In genomic region chr18:63016270-63016669, GRCh38 we compare ENCODE assay signal across 8 cellular contexts.
A peak's percentile ranks its signal among the peaks of the same experiment; 100 is the strongest.
DNase-seq lines count a peak whose midpoint lies in the region; ATAC-seq and TF ChIP-seq lines count a peak whose summit lies in the region.

No MANE protein-coding gene starts in this region.

- POLR2A ChIA-PET in CD8-positive, alpha-beta memory T cell (lab: Charles Lee) = interaction anchor here (0.6 to 0.7 kb wide), 5 partner anchors 51 to 350 kb away, joined by 3 to 7 read pairs (median 5); no protein-coding TSS in a partner anchor

- H3K9me2 ChIP-seq in GM23248 (ENCODE audit: insufficient read depth) = no peaks in the 10 kb centered on the region

- peak in 4 of 5 donors; percentile 31 to 63 (median 50) for DNase-seq in CD8-positive, alpha-beta memory T cell
- peak; percentile 82 for DNase-seq in GM23248
- DNase-seq in NCI-H2196 treated with DMSO at 0.1 percent for 48 hours (lab: John Stamatoyannopoulos, UW; ENCODE audit: unreplicated experiment) = peak; percentile 56
- DNase-seq in activated CD4-positive, alpha-beta T cell treated with anti-CD3 and anti-CD28 coated beads for 4 hours = peak; percentile 44 to 58
- peak; percentile 55 for DNase-seq in nephron progenitor cell
- no peak for DNase-seq in upper lobe of left lung

- CTCF ChIA-PET in CD8-positive, alpha-beta memory T cell (lab: Charles Lee) = interaction anchor here (0.7 to 5.3 kb wide), 32 partner anchors 10 to 978 kb away, joined by 3 to 52 read pairs (median 4); partner anchors contain the start of genes BCL2 and PHLPP1

- H3K9ac ChIP-seq in GM23248 = no peak overlapping the region

- no peaks in the 10 kb centered on the region for H3K36me3 ChIP-seq in CD8-positive, alpha-beta memory T cell (ENCODE audit: insufficient read depth, low read length)
- H3K36me3 ChIP-seq in GM23248 (ENCODE audit: low read depth) (no peaks in the 10 kb centered on the region), upper lobe of left lung (no peaks in the 10 kb centered on the region)

- TF ChIP-seq EP300 in upper lobe of left lung (IDR thresholded peaks at IDR 0.05) = no peak

- TF ChIP-seq CTCF in nephron progenitor cell (IDR thresholded peaks at IDR 0.05) (peak; percentile 88), upper lobe of left lung (IDR thresholded peaks at IDR 0.05) (peak; percentile 47 to 74 (median 66))

- peak overlapping the region in 1 of 8 donors; percentile 39 for H3K27ac Mint-ChIP-seq in CD8-positive, alpha-beta memory T cell
- H3K27ac Mint-ChIP-seq in nephron progenitor cell = no peak overlapping the region

- H3K9me3 ChIP-seq in CD8-positive, alpha-beta memory T cell (ENCODE audit: low read length) = no peaks in the 10 kb centered on the region
- no peaks in the 10 kb centered on the region for H3K9me3 ChIP-seq in GM23248 (ENCODE audit: low read depth)
- H3K9me3 ChIP-seq in upper lobe of left lung = no peaks in the 10 kb centered on the region

- H4K20me1 ChIP-seq in GM23248 (ENCODE audit: insufficient read depth) = no peaks in the 10 kb centered on the region

- no peak for TF ChIP-seq POLR2A in upper lobe of left lung (IDR thresholded peaks at IDR 0.05)

- peaks cover 0 to 8% (median 5%) of the 10 kb centered on the region in 3 donors for H3K36me3 Mint-ChIP-seq in CD8-positive, alpha-beta memory T cell
- peaks cover 8% of the 10 kb centered on the region for H3K36me3 Mint-ChIP-seq in nephron progenitor cell (ENCODE audit: low read depth)

- H3F3A ChIP-seq in GM23248 (ENCODE audit: insufficient read depth) = no peaks in the 10 kb centered on the region

- H3K4me1 Mint-ChIP-seq in CD8-positive, alpha-beta memory T cell = no peaks in the 10 kb centered on the region
- H3K4me1 Mint-ChIP-seq in nephron progenitor cell = no peaks in the 10 kb centered on the region

- H3K27me3 Mint-ChIP-seq in CD8-positive, alpha-beta memory T cell = peaks cover 12 to 26% of the 10 kb centered on the region in 2 donors
- peaks cover 26% of the 10 kb centered on the region for H3K27me3 Mint-ChIP-seq in nephron progenitor cell (ENCODE audit: low read depth, poor library complexity)

- H3K9me3 Mint-ChIP-seq in CD8-positive, alpha-beta memory T cell = peaks cover 0 to 9% (median 6%) of the 10 kb centered on the region in 5 donors
- peaks cover 20% of the 10 kb centered on the region for H3K9me3 Mint-ChIP-seq in nephron progenitor cell

- H2AFZ ChIP-seq in GM23248 = no peak overlapping the region

- H3K27me3 ChIP-seq in CD8-positive, alpha-beta memory T cell (ENCODE audit: insufficient read depth, low read length, poor library complexity, severe bottlenecking) = peaks cover 4% of the 10 kb centered on the region
- peaks cover 31% of the 10 kb centered on the region; the same call in 1 of the 2 replicates for H3K27me3 ChIP-seq in GM23248 (replicated peaks; ENCODE audit: insufficient read depth)
- H3K27me3 ChIP-seq in upper lobe of left lung = no peaks in the 10 kb centered on the region

- no peak overlapping the region for H3K4me3 ChIP-seq in CD8-positive, alpha-beta memory T cell (ENCODE audit: low read length)
- H3K4me3 ChIP-seq in GM23248 (no peak overlapping the region), upper lobe of left lung (no peak overlapping the region)

- H3K4me2 ChIP-seq in GM23248 (ENCODE audit: unreplicated experiment) = no peak overlapping the region

- WGBS in GM23248 (ENCODE audit: low coverage in 1 of 2, low lambda C conversion rate in 2 of 2, missing lambda C conversion rate in 2 of 2), 2 experiments = 0 to 1% methylated on average over 4 of the region's 4 CpGs
- WGBS in upper lobe of left lung, 2 donors = 0% methylated on average over 4 of the region's 4 CpGs

- no peaks in the 10 kb centered on the region for H3K4me1 ChIP-seq in CD8-positive, alpha-beta memory T cell (ENCODE audit: insufficient read depth, low read length)
- H3K4me1 ChIP-seq in GM23248 (ENCODE audit: insufficient read depth) = no peaks in the 10 kb centered on the region
- H3K4me1 ChIP-seq in upper lobe of left lung = no peaks in the 10 kb centered on the region

- ATAC-seq in esophagus mucosa (peak; percentile 38), upper lobe of left lung (ENCODE audit: low FRiP score in 2 of 2) (peak in 1 of 2 donors; percentile 84), GM21423 (IDR thresholded peaks at IDR 0.05; ENCODE audit: unreplicated experiment) (no peak)

- H3K79me2 ChIP-seq in GM23248 (ENCODE audit: insufficient read depth) = no peaks in the 10 kb centered on the region

- no peak overlapping the region for H3K4me3 Mint-ChIP-seq in CD8-positive, alpha-beta memory T cell
- H3K4me3 Mint-ChIP-seq in nephron progenitor cell = no peak overlapping the region

- in situ Hi-C loops in GM23248 (cut with MboI) = loop anchor here (5.0 to 25.0 kb wide), 2 partner anchors 306 to 821 kb away; no protein-coding TSS in a partner anchor

- no peak overlapping the region for H3K27ac ChIP-seq in CD8-positive, alpha-beta memory T cell (ENCODE audit: low read depth, low read length)
- H3K27ac ChIP-seq in GM23248 = no peak overlapping the region
- H3K27ac ChIP-seq in upper lobe of left lung = no peak overlapping the region

Comparison
In these comparisons a context has a peak if more than half of its experiments do, and no peak if none do; other contexts are left out.
1. DNase-seq: peak in CD8-positive, alpha-beta memory T cell (4 of 5), GM23248 (single experiment), NCI-H2196 treated with DMSO at 0.1 percent for 48 hours (single experiment), activated CD4-positive, alpha-beta T cell treated with anti-CD3 and anti-CD28 coated beads for 4 hours (2 of 2) and nephron progenitor cell (single experiment); none in upper lobe of left lung (0 of 2).